Comparison of ENCODE assay signal across 1 cellular context in genomic region chr17:40097931-40098845, GRCh38.
TF ChIP-seq lines count a peak whose summit lies in the region.

No MANE protein-coding gene starts in this region.

TF ChIP-seq in K562, 482 proteins besides CTCF, POLR2A, EP300 and RAD21 (continued from another document and continues in another):
- TF ChIP-seq GMEB1 (CRISPR knock-in tag; IDR thresholded peaks at IDR 0.05): no peak
- no peak for TF ChIP-seq KDM2B (CRISPR knock-in tag; IDR thresholded peaks at IDR 0.05)
- peak; percentile 39; the same call in 1 of the 2 replicates for TF ChIP-seq DNMT1 (IDR thresholded peaks at IDR 0.05)
- TF ChIP-seq CREBBP (IDR thresholded peaks at IDR 0.05; ENCODE audit: low read depth, low read length): no peak
- TF ChIP-seq, protein P1, sequence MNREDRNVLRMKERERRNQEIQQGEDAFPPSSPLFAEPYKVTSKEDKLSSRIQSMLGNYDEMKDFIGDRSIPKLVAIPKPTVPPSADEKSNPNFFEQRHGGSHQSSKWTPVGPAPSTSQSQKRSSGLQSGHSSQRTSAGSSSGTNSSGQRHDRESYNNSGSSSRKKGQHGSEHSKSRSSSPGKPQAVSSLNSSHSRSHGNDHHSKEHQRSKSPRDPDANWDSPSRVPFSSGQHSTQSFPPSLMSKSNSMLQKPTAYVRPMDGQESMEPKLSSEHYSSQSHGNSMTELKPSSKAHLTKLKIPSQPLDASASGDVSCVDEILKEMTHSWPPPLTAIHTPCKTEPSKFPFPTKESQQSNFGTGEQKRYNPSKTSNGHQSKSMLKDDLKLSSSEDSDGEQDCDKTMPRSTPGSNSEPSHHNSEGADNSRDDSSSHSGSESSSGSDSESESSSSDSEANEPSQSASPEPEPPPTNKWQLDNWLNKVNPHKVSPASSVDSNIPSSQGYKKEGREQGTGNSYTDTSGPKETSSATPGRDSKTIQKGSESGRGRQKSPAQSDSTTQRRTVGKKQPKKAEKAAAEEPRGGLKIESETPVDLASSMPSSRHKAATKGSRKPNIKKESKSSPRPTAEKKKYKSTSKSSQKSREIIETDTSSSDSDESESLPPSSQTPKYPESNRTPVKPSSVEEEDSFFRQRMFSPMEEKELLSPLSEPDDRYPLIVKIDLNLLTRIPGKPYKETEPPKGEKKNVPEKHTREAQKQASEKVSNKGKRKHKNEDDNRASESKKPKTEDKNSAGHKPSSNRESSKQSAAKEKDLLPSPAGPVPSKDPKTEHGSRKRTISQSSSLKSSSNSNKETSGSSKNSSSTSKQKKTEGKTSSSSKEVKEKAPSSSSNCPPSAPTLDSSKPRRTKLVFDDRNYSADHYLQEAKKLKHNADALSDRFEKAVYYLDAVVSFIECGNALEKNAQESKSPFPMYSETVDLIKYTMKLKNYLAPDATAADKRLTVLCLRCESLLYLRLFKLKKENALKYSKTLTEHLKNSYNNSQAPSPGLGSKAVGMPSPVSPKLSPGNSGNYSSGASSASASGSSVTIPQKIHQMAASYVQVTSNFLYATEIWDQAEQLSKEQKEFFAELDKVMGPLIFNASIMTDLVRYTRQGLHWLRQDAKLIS (CRISPR knock-in tag; IDR thresholded peaks at IDR 0.05): no peak
- TF ChIP-seq TRIM24 (IDR thresholded peaks at IDR 0.05): no peak
- TF ChIP-seq FOS (IDR thresholded peaks at IDR 0.05; ENCODE audit: extremely low read depth, insufficient read length): no peak
- no peak for TF ChIP-seq FOXK2 (conservative IDR thresholded peaks at IDR 0.05 in 1 of 2, IDR thresholded peaks at IDR 0.05 in 1 of 2; ENCODE audit: low read depth in 2 of 2)
- TF ChIP-seq RBM22 (IDR thresholded peaks at IDR 0.05; ENCODE audit: low read depth, low read length, poor library complexity, severe bottlenecking): no peak
- no peak for TF ChIP-seq PRMT5 (CRISPR knock-in tag; IDR thresholded peaks at IDR 0.05)
- TF ChIP-seq, protein P2, sequence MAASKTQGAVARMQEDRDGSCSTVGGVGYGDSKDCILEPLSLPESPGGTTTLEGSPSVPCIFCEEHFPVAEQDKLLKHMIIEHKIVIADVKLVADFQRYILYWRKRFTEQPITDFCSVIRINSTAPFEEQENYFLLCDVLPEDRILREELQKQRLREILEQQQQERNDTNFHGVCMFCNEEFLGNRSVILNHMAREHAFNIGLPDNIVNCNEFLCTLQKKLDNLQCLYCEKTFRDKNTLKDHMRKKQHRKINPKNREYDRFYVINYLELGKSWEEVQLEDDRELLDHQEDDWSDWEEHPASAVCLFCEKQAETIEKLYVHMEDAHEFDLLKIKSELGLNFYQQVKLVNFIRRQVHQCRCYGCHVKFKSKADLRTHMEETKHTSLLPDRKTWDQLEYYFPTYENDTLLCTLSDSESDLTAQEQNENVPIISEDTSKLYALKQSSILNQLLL (CRISPR knock-in tag; IDR thresholded peaks at IDR 0.05; ENCODE audit: borderline replicate concordance): no peak
- no peak for TF ChIP-seq KLF1 (tag; IDR thresholded peaks at IDR 0.05)
- TF ChIP-seq RFX1 (IDR thresholded peaks at IDR 0.05): no peak
- no peak for TF ChIP-seq MAZ (CRISPR knock-in tag; conservative IDR thresholded peaks at IDR 0.05 in 1 of 2, IDR thresholded peaks at IDR 0.05 in 1 of 2)
- no peak for TF ChIP-seq KAT7 (CRISPR knock-in tag; IDR thresholded peaks at IDR 0.05; ENCODE audit: borderline replicate concordance)
- no peak for TF ChIP-seq RCOR1 (IDR thresholded peaks at IDR 0.05; ENCODE audit: borderline replicate concordance in 1 of 2, low read depth in 2 of 2, low read length in 2 of 2)
- peak; percentile 47 for TF ChIP-seq WHSC1 (IDR thresholded peaks at IDR 0.05; ENCODE audit: low read length)
- TF ChIP-seq NRF1 (conservative IDR thresholded peaks at IDR 0.05 in 1 of 2, IDR thresholded peaks at IDR 0.05 in 1 of 2): no peak
- no peak for TF ChIP-seq CBFB (CRISPR knock-in tag; IDR thresholded peaks at IDR 0.05)
- no peak for TF ChIP-seq OTX1 (CRISPR knock-in tag; IDR thresholded peaks at IDR 0.05)
- TF ChIP-seq BACH1 (tag; IDR thresholded peaks at IDR 0.05): peak; percentile 68
- no peak for TF ChIP-seq E2F4 (CRISPR knock-in tag; IDR thresholded peaks at IDR 0.05; ENCODE audit: low read depth)
- TF ChIP-seq POLR3G (IDR thresholded peaks at IDR 0.05; ENCODE audit: extremely low read depth, insufficient read length, insufficient replicate concordance): no peak
- no peak; the same call in 1 of the 2 replicates for TF ChIP-seq HDAC2 (IDR thresholded peaks at IDR 0.05)
- 0 out of 2 replicates have a peak, but pooled peaks have one; percentile 57 for TF ChIP-seq SUPT5H (IDR thresholded peaks at IDR 0.05)
- no peak for TF ChIP-seq GATAD2A (IDR thresholded peaks at IDR 0.05)
- no peak for TF ChIP-seq ZNF12 (CRISPR knock-in tag; IDR thresholded peaks at IDR 0.05)
- TF ChIP-seq TEAD1 (CRISPR knock-in tag; IDR thresholded peaks at IDR 0.05): no peak
- TF ChIP-seq ETS2 (tag; IDR thresholded peaks at IDR 0.05; ENCODE audit: borderline replicate concordance, poor library complexity, severe bottlenecking): no peak
- no peak for TF ChIP-seq ZNF24 (IDR thresholded peaks at IDR 0.05)
- TF ChIP-seq KHSRP (IDR thresholded peaks at IDR 0.05): no peak
- TF ChIP-seq, protein P3, sequence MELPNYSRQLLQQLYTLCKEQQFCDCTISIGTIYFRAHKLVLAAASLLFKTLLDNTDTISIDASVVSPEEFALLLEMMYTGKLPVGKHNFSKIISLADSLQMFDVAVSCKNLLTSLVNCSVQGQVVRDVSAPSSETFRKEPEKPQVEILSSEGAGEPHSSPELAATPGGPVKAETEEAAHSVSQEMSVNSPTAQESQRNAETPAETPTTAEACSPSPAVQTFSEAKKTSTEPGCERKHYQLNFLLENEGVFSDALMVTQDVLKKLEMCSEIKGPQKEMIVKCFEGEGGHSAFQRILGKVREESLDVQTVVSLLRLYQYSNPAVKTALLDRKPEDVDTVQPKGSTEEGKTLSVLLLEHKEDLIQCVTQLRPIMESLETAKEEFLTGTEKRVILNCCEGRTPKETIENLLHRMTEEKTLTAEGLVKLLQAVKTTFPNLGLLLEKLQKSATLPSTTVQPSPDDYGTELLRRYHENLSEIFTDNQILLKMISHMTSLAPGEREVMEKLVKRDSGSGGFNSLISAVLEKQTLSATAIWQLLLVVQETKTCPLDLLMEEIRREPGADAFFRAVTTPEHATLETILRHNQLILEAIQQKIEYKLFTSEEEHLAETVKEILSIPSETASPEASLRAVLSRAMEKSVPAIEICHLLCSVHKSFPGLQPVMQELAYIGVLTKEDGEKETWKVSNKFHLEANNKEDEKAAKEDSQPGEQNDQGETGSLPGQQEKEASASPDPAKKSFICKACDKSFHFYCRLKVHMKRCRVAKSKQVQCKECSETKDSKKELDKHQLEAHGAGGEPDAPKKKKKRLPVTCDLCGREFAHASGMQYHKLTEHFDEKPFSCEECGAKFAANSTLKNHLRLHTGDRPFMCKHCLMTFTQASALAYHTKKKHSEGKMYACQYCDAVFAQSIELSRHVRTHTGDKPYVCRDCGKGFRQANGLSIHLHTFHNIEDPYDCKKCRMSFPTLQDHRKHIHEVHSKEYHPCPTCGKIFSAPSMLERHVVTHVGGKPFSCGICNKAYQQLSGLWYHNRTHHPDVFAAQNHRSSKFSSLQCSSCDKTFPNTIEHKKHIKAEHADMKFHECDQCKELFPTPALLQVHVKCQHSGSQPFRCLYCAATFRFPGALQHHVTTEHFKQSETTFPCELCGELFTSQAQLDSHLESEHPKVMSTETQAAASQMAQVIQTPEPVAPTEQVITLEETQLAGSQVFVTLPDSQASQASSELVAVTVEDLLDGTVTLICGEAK (IDR thresholded peaks at IDR 0.05): no peak
- TF ChIP-seq, protein P3 (CRISPR knock-in tag; IDR thresholded peaks at IDR 0.05): no peak
- TF ChIP-seq ZNF23 (CRISPR knock-in tag; IDR thresholded peaks at IDR 0.05): no peak; the same call in 1 of the 2 replicates
- TF ChIP-seq, protein P4, sequence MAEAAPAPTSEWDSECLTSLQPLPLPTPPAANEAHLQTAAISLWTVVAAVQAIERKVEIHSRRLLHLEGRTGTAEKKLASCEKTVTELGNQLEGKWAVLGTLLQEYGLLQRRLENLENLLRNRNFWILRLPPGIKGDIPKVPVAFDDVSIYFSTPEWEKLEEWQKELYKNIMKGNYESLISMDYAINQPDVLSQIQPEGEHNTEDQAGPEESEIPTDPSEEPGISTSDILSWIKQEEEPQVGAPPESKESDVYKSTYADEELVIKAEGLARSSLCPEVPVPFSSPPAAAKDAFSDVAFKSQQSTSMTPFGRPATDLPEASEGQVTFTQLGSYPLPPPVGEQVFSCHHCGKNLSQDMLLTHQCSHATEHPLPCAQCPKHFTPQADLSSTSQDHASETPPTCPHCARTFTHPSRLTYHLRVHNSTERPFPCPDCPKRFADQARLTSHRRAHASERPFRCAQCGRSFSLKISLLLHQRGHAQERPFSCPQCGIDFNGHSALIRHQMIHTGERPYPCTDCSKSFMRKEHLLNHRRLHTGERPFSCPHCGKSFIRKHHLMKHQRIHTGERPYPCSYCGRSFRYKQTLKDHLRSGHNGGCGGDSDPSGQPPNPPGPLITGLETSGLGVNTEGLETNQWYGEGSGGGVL (CRISPR knock-in tag; IDR thresholded peaks at IDR 0.05): no peak
- TF ChIP-seq ZNF384 (IDR thresholded peaks at IDR 0.05; ENCODE audit: low read depth, low read length): no peak
- TF ChIP-seq ZNF184 (CRISPR knock-in tag; IDR thresholded peaks at IDR 0.05): no peak
- no peak for TF ChIP-seq E2F8 (IDR thresholded peaks at IDR 0.05; ENCODE audit: low read depth, partially characterized antibody)
- TF ChIP-seq EGR1 (conservative IDR thresholded peaks at IDR 0.05): no peak
- TF ChIP-seq SETDB1 (IDR thresholded peaks at IDR 0.05; ENCODE audit: low read length): no peak
- TF ChIP-seq STAT5A (IDR thresholded peaks at IDR 0.05; ENCODE audit: borderline replicate concordance, low read length): no peak
- TF ChIP-seq MAX (CRISPR knock-in tag; IDR thresholded peaks at IDR 0.05): no peak; the same call in 1 of the 2 replicates
- TF ChIP-seq BRD4 (IDR thresholded peaks at IDR 0.05): peak; percentile 94
- TF ChIP-seq PTRF (tag; IDR thresholded peaks at IDR 0.05): peak; percentile 49; the same call in 1 of the 2 replicates
- no peak for TF ChIP-seq STAT5B (CRISPR knock-in tag; IDR thresholded peaks at IDR 0.05)
- TF ChIP-seq ZNF133 (CRISPR knock-in tag; IDR thresholded peaks at IDR 0.05): no peak
